ENCODE assay signal across 26 cellular contexts in the genomic region with DNA sequence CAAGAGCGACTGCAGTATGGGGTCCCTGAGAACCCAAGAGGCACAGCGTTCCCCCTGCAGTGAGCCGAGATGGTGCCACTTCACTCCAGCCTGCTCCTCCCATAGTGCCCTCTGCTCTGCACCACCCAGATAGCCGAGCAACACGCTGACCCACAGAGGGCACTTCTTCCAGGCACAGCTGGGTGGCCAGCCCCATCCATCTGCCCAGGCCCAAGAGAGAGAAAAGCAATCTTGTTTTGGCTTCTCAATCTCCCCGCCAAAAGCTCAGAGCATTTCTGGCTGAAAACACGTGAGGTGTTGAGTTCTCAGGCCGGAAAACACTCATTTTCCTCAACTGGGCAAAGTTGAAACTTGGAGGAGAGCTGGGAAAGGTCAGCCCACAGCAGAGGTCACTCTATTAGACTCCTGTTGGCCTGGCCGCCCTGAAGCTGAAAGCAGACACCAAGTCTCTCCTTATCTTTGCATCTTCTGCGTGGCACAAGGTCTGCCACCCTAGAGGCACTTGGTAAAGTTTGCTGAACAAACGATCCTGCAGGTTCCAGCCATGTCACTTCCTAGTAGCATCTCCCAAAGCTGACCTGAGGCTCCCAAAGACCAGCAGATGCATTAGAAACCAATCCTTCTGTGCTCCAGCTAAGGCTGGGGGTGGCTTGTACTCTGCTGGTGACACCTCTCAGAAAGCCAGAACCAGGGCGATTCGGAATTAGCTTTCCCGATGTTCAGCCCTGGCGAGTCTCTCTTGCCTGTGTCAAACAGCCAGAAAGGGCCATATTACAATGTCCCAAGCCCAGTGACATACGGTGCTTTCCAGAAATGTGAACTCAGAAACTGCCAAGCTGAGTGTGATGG. TPM values are rescaled to one million over a fixed set of nuclear protein-coding genes. Genes with fewer than 3 reads are reported as not detected.
"Had no signal": no experiment of that assay in that cellular context is flagged by ENCODE, and none has a peak within 500 bp of the region (broad histone marks: within the 10 kb centered on the region; RNA-seq: fewer than 3 reads in every experiment).

No MANE protein-coding gene starts in this region.

- H2AFZ ChIP-seq: neural progenitor cell had no signal

- ATAC-seq: gastroesophageal sphincter; left cardiac atrium; natural killer cell; pancreas; psoas muscle; sciatic nerve; stimulated activated naive B cell treated with anti-CD40 and anti-IgM and Interleukin-4, amounts not matched to agents 10 μg/mL and 1 μg/mL and 100 μg/mL, for 72 hours; stimulated activated naive CD8-positive, alpha-beta T cell treated with anti-CD3 and anti-CD28 coated beads, Interleukin-15, amount 100 ng/mL, for 72 hours; upper lobe of right lung had no signal

- H3K9me3 ChIP-seq: esophagus squamous epithelium, gastroesophageal sphincter, left ventricle myocardium inferior, pancreas, psoas muscle, testis, tibial nerve, upper lobe of right lung, vagina had no signal

- H3K27ac Mint-ChIP-seq: natural killer cell; neural progenitor cell; stimulated activated naive B cell treated with anti-CD40 and anti-IgM and Interleukin-4, amounts not matched to agents 10 μg/mL and 1 μg/mL and 100 μg/mL, for 72 hours; stimulated activated naive CD8-positive, alpha-beta T cell treated with anti-CD3 and anti-CD28 coated beads, Interleukin-15, amount 100 ng/mL, for 72 hours had no signal

- H3K9ac ChIP-seq: neural progenitor cell had no signal

- H3K27me3 ChIP-seq: neural progenitor cell, pancreas, testis, tibial nerve, upper lobe of right lung, vagina had no signal

- H3K4me2 ChIP-seq: neural progenitor cell had no signal

- H3K4me1 ChIP-seq: pancreas, testis, vagina had no signal

- H3K36me3 ChIP-seq: esophagus squamous epithelium, gastroesophageal sphincter, left ventricle myocardium inferior, neural progenitor cell, pancreas, tibial nerve, upper lobe of right lung, vagina had no signal

- FAIRE-seq: kidney, pancreas had no signal

- H3K27ac ChIP-seq: epithelial cell of prostate, esophagus squamous epithelium, gastroesophageal sphincter, left ventricle myocardium inferior, neural progenitor cell, pancreas, psoas muscle, testis, tibial nerve, upper lobe of right lung, vagina had no signal

- H3K9me3 Mint-ChIP-seq: natural killer cell; neural progenitor cell; stimulated activated naive B cell treated with anti-CD40 and anti-IgM and Interleukin-4, amounts not matched to agents 10 μg/mL and 1 μg/mL and 100 μg/mL, for 72 hours; stimulated activated naive CD8-positive, alpha-beta T cell treated with anti-CD3 and anti-CD28 coated beads, Interleukin-15, amount 100 ng/mL, for 72 hours had no signal

- DNase-seq: effector memory CD4-positive, alpha-beta T cell; esophagus squamous epithelium; kidney; left cardiac atrium; left ventricle myocardium inferior; mesenchymal stem cell; natural killer cell; occipital lobe; pancreas; psoas muscle; retina; stimulated activated CD4-positive, alpha-beta T cell treated with anti-CD3 and anti-CD28 coated beads, Interleukin-2, amount 100 ng/mL, for 24 hours; stimulated activated CD4-positive, alpha-beta T cell treated with anti-CD3 and anti-CD28 coated beads, Interleukin-4, amount 100 ng/mL, for 4 hours; stimulated activated naive B cell treated with anti-CD40 and anti-IgM and Interleukin-4, amounts not matched to agents 10 μg/mL and 1 μg/mL and 100 μg/mL, for 72 hours; stimulated activated naive CD8-positive, alpha-beta T cell treated with anti-CD3 and anti-CD28 coated beads, Interleukin-15, amount 100 ng/mL, for 72 hours; testis; upper lobe of right lung had no signal

- H3K4me3 Mint-ChIP-seq: natural killer cell; neural progenitor cell; stimulated activated naive B cell treated with anti-CD40 and anti-IgM and Interleukin-4, amounts not matched to agents 10 μg/mL and 1 μg/mL and 100 μg/mL, for 72 hours; stimulated activated naive CD8-positive, alpha-beta T cell treated with anti-CD3 and anti-CD28 coated beads, Interleukin-15, amount 100 ng/mL, for 72 hours had no signal

- H3K4me3 ChIP-seq: esophagus squamous epithelium, gastroesophageal sphincter, left ventricle myocardium inferior, lung, neural progenitor cell, pancreas, psoas muscle, testis, tibial nerve, upper lobe of right lung, vagina had no signal

- H3K36me3 Mint-ChIP-seq: natural killer cell; neural progenitor cell; stimulated activated naive B cell treated with anti-CD40 and anti-IgM and Interleukin-4, amounts not matched to agents 10 μg/mL and 1 μg/mL and 100 μg/mL, for 72 hours had no signal

RNA-seq across cellular contexts. Expression of gene CAPN9, which starts 10.9 kb away (rescaled TPM):
- total RNA-seq: mononuclear cell, natural killer cell, psoas muscle, subcutaneous adipose tissue, vagina had no signal
- polyA plus RNA-seq: pancreas had no signal

RNA-seq across cellular contexts. Expression of gene AGT, which starts 44.2 kb away (rescaled TPM):
- total RNA-seq: mononuclear cell, natural killer cell had no signal
